ENCODE assay signal across 1 cellular context in the genomic region with DNA sequence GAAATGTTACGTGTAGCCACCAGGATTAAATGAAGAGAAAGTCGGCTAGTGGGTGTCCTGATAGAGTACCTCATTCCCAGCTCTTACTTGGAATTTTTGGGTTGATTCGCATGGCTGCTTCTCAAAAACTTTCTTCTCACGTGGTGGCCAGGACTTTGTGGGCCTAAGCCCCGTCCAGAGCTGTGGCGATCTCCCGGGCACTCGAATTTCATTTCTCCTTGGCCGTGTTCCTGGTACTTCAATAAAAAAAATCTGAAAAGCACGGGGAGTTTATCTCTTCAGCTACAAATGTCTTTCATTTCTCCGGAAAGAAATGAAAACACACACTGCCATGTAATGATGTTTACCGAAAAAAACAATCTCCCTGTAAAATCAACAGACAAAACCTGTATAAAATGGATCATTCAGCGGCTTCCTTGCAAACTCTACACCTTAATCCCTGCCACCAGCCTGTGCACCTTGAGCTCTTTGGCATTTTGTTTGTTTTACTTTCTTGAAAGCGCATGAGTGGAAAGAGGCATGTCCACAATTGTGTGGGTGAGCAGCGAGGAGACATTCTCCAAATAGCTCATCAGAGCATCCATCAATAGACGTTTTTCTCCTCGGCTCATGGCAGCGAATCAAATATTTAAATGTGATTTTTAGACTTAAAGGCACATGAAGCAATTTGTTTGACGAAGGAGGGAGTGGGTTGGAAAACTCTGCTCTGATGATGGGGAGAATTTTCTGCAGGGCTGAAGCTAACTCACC.
TF ChIP-seq lines count a peak whose summit lies in the region.

No MANE protein-coding gene starts in this region.

TF ChIP-seq in IMR-90, 13 proteins besides CTCF, POLR2A, EP300 and RAD21:
- TF ChIP-seq MAZ (IDR thresholded peaks at IDR 0.05; ENCODE audit: borderline replicate concordance, low read depth, low read length), result no peak
